In the genomic region with DNA sequence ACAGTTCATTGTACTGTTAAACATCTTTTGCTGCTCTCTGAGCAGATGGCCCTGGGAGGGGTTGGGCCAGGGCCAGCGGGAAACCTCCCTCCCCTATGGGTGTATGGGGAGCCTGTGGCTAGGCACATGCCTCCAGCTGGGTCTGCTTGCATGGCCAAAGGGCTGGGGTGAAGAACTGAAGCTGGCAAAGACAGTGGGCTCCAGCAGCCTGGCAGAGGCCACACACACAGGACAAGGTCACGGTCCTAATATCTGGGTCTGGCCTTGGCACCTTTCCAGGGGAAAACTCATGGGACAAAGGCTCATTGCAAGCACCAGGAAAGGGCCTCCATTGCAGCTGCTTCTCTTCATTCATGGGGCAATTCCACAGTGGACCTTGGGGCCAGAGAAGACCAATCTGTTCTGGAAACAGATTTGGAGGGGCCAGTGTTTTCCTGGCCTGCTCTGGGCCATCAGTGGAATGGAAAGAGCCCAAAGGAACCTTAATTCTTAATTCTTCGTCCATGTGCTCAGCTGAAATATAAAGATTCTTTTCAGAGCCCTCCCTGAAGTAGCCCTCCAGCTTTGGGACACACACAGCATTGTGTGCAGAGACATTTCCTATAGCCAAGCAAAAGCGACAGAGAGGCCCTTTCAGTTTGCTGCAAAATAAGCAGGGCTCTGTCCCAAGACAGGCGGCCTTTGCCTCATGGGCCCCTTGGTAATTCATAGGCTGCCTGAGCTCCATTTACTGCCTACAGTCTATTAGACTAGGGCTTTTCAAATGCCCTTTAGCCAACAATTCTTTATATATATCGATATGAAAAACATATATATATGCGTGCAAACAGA, we compare ENCODE assay signal across 10 cellular contexts. TPM values are rescaled to one million over a fixed set of nuclear protein-coding genes. Genes with fewer than 3 reads are reported as not detected.
A peak's percentile ranks its signal among the peaks of the same experiment; 100 is the strongest.
DNase-seq lines count a peak whose midpoint lies in the region; ATAC-seq and TF ChIP-seq lines count a peak whose summit lies in the region.
"Had no signal": no experiment of that assay in that cellular context is flagged by ENCODE, and none has a peak within 500 bp of the region (broad histone marks: within the 10 kb centered on the region; RNA-seq: fewer than 3 reads in every experiment).

No MANE protein-coding gene starts in this region.

- H3K4me3 ChIP-seq in BLaER1 treated with 17β-estradiol and CSF1 and Interleukin-3, amounts not matched to agents 10 nM and 100 nM: no peak overlapping the region
- H3K4me3 ChIP-seq: cardiac muscle cell had no signal

- H3K4me1 ChIP-seq in BLaER1 treated with 17β-estradiol and CSF1 and Interleukin-3, amounts not matched to agents 10 nM and 100 nM: peaks cover 0 to 14% (median 12%) of the 10 kb centered on the region in 10 experiments; a peak in 9 of 20 replicates

- 0 out of 22 replicates have a peak overlapping the region, but pooled peaks of 1 of the 11 experiments have one; percentile 15 for H3K27ac ChIP-seq in BLaER1 treated with 17β-estradiol and CSF1 and Interleukin-3, amounts not matched to agents 10 nM and 100 nM
- H3K27ac ChIP-seq: cardiac muscle cell had no signal

- H3K9ac ChIP-seq in BLaER1 treated with 17β-estradiol and CSF1 and Interleukin-3, amounts not matched to agents 10 nM and 100 nM: no peak overlapping the region

- H3K4me3 Mint-ChIP-seq in T-helper 2 cell treated with Interferon-gamma antibody and Interleukin-4, amounts not matched to agents 5 μg/mL and 100 μg/mL, for 36 hours: no peak overlapping the region

- intact Hi-C loops in Right ventricle myocardium inferior (cut with DNase I): loop anchor here (1.0 kb wide), 1 partner anchor 23 kb away; no protein-coding TSS in a partner anchor

- peak; percentile 89 for DNase-seq in Right ventricle myocardium inferior (ENCODE audit: missing footprints)
- peak; percentile 70 for DNase-seq in occipital lobe (lab: John Stamatoyannopoulos, UW)
- no peak for DNase-seq in T-helper 2 cell treated with Interferon-gamma antibody and Interleukin-4, amounts not matched to agents 5 μg/mL and 100 μg/mL, for 36 hours (ENCODE audit: low spot score)
- no peak for DNase-seq in NCI-H1105 treated with DMSO at 0.1 percent for 48 hours (lab: John Stamatoyannopoulos, UW)
- DNase-seq in T-helper 2 cell: no peak
- DNase-seq in stimulated activated CD4-positive, alpha-beta T cell treated with anti-CD3 and anti-CD28 coated beads, Interleukin-2, amount 100 ng/mL, for 24 hours: no peak

- no peaks in the 10 kb centered on the region for H3K27me3 ChIP-seq in BLaER1 treated with 17β-estradiol and CSF1 and Interleukin-3, amounts not matched to agents 10 nM and 100 nM
- H3K27me3 ChIP-seq: cardiac muscle cell had no signal

- H3K27ac Mint-ChIP-seq in T-helper 2 cell treated with Interferon-gamma antibody and Interleukin-4, amounts not matched to agents 5 μg/mL and 100 μg/mL, for 36 hours: no peak overlapping the region
- H3K27ac Mint-ChIP-seq: progenitor cell of endocrine pancreas had no signal

- H3K36me3 ChIP-seq in BLaER1 treated with 17β-estradiol and CSF1 and Interleukin-3, amounts not matched to agents 10 nM and 100 nM: no peaks in the 10 kb centered on the region
- H3K36me3 ChIP-seq: cardiac muscle cell had no signal

- peaks cover 4% of the 10 kb centered on the region for H3K9me3 Mint-ChIP-seq in T-helper 2 cell treated with Interferon-gamma antibody and Interleukin-4, amounts not matched to agents 5 μg/mL and 100 μg/mL, for 36 hours

- ATAC-seq in SK-N-SH treated with all-trans-retinoic acid at 6 μM for 48 hours: peak; percentile 66
- peak; percentile 93 for ATAC-seq in Right ventricle myocardium inferior

- H3K27me3 Mint-ChIP-seq in T-helper 2 cell treated with Interferon-gamma antibody and Interleukin-4, amounts not matched to agents 5 μg/mL and 100 μg/mL, for 36 hours (ENCODE audit: low read depth): peaks cover 16% of the 10 kb centered on the region

- peaks cover 0 to 8% (median 0%) of the 10 kb centered on the region in 11 experiments; a peak in 4 of 22 replicates for H3K9me3 ChIP-seq in BLaER1 treated with 17β-estradiol and CSF1 and Interleukin-3, amounts not matched to agents 10 nM and 100 nM (replicated peaks in 1 of 11)

- H3K36me3 Mint-ChIP-seq in T-helper 2 cell treated with Interferon-gamma antibody and Interleukin-4, amounts not matched to agents 5 μg/mL and 100 μg/mL, for 36 hours (ENCODE audit: low read depth): no peaks in the 10 kb centered on the region

- H3K4me2 ChIP-seq in BLaER1 treated with 17β-estradiol and CSF1 and Interleukin-3, amounts not matched to agents 10 nM and 100 nM: peak overlapping the region in 9 of 11 experiments; percentile 11 to 49 (median 21); a peak in 7 of 22 replicates

- H3K4me1 Mint-ChIP-seq in T-helper 2 cell treated with Interferon-gamma antibody and Interleukin-4, amounts not matched to agents 5 μg/mL and 100 μg/mL, for 36 hours (ENCODE audit: low read depth): peaks cover 4% of the 10 kb centered on the region

- H4K20me1 ChIP-seq in BLaER1 treated with 17β-estradiol and CSF1 and Interleukin-3, amounts not matched to agents 10 nM and 100 nM: no peaks in the 10 kb centered on the region

TF ChIP-seq in SK-N-SH treated with all-trans-retinoic acid at 6 μM for 48 hours, 23 proteins besides CTCF, POLR2A, EP300 and RAD21:
- TF ChIP-seq ZNF565 (CRISPR knock-in tag; conservative IDR thresholded peaks at IDR 0.05; ENCODE audit: low read depth): no peak
- TF ChIP-seq TCF4 (CRISPR knock-in tag; IDR thresholded peaks at IDR 0.05; ENCODE audit: borderline replicate concordance): 0 out of 2 replicates have a peak, but pooled peaks have one; percentile 40

RNA-seq across cellular contexts. Expression of a gene that starts 11.3 kb away (rescaled TPM):
- total RNA-seq in Right ventricle myocardium inferior (34.1 TPM), occipital lobe (6.7 TPM)

Comparison
In these comparisons a context has a peak if more than half of its experiments do, and no peak if none do; other contexts are left out.
1. DNase-seq: peak in Right ventricle myocardium inferior (single experiment) and occipital lobe (single experiment); none in T-helper 2 cell treated with Interferon-gamma antibody and Interleukin-4, amounts not matched to agents 5 μg/mL and 100 μg/mL, for 36 hours (single experiment), NCI-H1105 treated with DMSO at 0.1 percent for 48 hours (single experiment), T-helper 2 cell (0 of 5) and stimulated activated CD4-positive, alpha-beta T cell treated with anti-CD3 and anti-CD28 coated beads, Interleukin-2, amount 100 ng/mL, for 24 hours (0 of 2).